Comparison of ENCODE assay signal across 19 cellular contexts in the genomic region with DNA sequence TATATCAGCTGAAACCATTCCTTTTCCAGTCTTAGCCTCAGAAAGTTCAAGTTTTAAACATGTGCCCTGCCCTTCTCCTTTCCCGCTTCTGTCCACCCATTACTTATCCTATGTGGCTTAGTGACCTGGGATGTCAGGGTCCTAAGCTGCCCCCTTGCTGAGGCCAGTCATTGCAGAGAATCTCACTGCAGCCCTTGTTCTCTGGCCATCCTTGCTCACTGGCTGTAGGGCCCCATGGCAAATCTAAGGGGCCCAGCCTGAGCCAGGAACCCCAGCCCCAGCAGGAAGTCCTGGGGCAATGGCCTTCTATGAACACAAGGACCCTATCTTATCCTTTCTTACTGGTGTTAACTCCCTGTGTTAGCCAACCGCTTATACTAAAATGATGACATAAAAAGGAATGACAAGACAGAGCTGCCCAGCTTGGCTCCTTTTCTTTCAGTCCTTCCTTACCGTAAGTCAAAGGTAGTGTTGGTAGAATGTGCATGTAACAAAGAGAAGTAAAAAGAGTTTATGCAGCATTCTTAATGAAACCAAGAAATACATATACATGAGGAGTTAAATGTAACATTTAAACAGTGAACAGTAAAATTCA. TPM values are rescaled to one million over a fixed set of nuclear protein-coding genes. Genes with fewer than 3 reads are reported as not detected.
DNase-seq lines count a peak whose midpoint lies in the region; ATAC-seq and TF ChIP-seq lines count a peak whose summit lies in the region.
"Had no signal": no experiment of that assay in that cellular context is flagged by ENCODE, and none has a peak within 500 bp of the region (broad histone marks: within the 10 kb centered on the region; RNA-seq: fewer than 3 reads in every experiment).

No MANE protein-coding gene starts in this region.

- no peak overlapping the region for H3K4me2 ChIP-seq in mammary epithelial cell (ENCODE audit: insufficient read depth, low read depth, low read length)
- peak overlapping the region; percentile 17 for H3K4me2 ChIP-seq in mesenchymal stem cell (ENCODE audit: low read length, poor library complexity, severe bottlenecking)

- no peak overlapping the region for H3K18ac ChIP-seq in mesenchymal stem cell (ENCODE audit: low read depth in 1 of 2, low read length in 2 of 2)

- in situ Hi-C loops in mammary epithelial cell (cut with MboI; ENCODE audit: low sequenced_read_pairs in 2 of 2): no loop called here

- no peaks in the 10 kb centered on the region for H3K27me3 ChIP-seq in mammary epithelial cell (ENCODE audit: insufficient read depth, low read length)
- no peaks in the 10 kb centered on the region for H3K27me3 ChIP-seq in esophagus (ENCODE audit: control insufficient read depth in 1 of 2, insufficient read depth in 2 of 2, low read length in 2 of 2)
- H3K27me3 ChIP-seq in mesenchymal stem cell (ENCODE audit: control insufficient read depth in 1 of 2, insufficient read depth in 1 of 2, low read length in 2 of 2): no peaks in the 10 kb centered on the region
- no peaks in the 10 kb centered on the region for H3K27me3 ChIP-seq in vagina
- no peaks in the 10 kb centered on the region for H3K27me3 ChIP-seq in heart left ventricle
- H3K27me3 ChIP-seq: BLaER1 treated with 17β-estradiol and CSF1 and Interleukin-3, amounts not matched to agents 10 nM and 100 nM; tibial artery had no signal

- peaks cover 84% of the 10 kb centered on the region for H3K79me2 ChIP-seq in mammary epithelial cell (ENCODE audit: insufficient read depth, low read length)

- DNase-seq in MCF 10A (ENCODE audit: unreplicated experiment) (no peak), mammary epithelial cell (no peak), mesenchymal stem cell (peak; percentile 25), vagina (ENCODE audit: extremely low spot score in 2 of 2) (no peak), UCSD-AML1 (lab: John Stamatoyannopoulos, UW; ENCODE audit: unreplicated experiment) (no peak), heart left ventricle (no peak), SIG-M5 (lab: John Stamatoyannopoulos, UW) (no peak)
- DNase-seq: 8988T; activated CD4-positive, alpha-beta T cell treated with anti-CD3 and anti-CD28 coated beads, Interleukin-2, amount 10 ng/mL, durations not matched to agents 7 days and 5 days; activated CD8-positive, alpha-beta memory T cell treated with anti-CD3 and anti-CD28 coated beads, Interleukin-2, amount 50 U/mL, for 48 hours; activated gamma-delta T cell treated with Interleukin-2 at 50 U/mL for 16 hours; cortex of kidney; DMS153; NCI-H526 had no signal

- no TSS peak for BruUV-seq in MCF 10A (replicated peaks; lab: Mats Ljungman, UMichigan)
- no TSS peak for BruUV-seq in mammary epithelial cell (replicated peaks; lab: Mats Ljungman, UMichigan)

- H3K14ac ChIP-seq in mesenchymal stem cell (ENCODE audit: low read length in 2 of 2): no peak overlapping the region

- intact Hi-C loops in MCF 10A (cut with micrococcal nuclease) (loop anchor here (2.0 kb wide), 1 partner anchor 30 kb away; a partner anchor contains a TSS), mammary epithelial cell (cut with micrococcal nuclease) (no loop called here), vagina (cut with DNase I) (no loop called here), heart left ventricle (cut with DNase I) (no loop called here)

- H3K9me3 Mint-ChIP-seq in MCF 10A (ENCODE audit: unreplicated experiment): no peaks in the 10 kb centered on the region
- H3K9me3 Mint-ChIP-seq: activated CD4-positive, alpha-beta T cell treated with anti-CD3 and anti-CD28 coated beads, Interleukin-2, amount 10 ng/mL, durations not matched to agents 7 days and 5 days; mesothelial cell of epicardium had no signal

- H3K36me3 Mint-ChIP-seq in MCF 10A (ENCODE audit: insufficient read depth, unreplicated experiment): peaks cover 95% of the 10 kb centered on the region

- H2AK5ac ChIP-seq in mesenchymal stem cell (ENCODE audit: low read length, severe bottlenecking): peak overlapping the region; percentile 37

- no peak overlapping the region for H3K4ac ChIP-seq in mesenchymal stem cell (ENCODE audit: low read depth in 1 of 2, low read length in 2 of 2)

- H4K20me1 ChIP-seq in mammary epithelial cell (ENCODE audit: insufficient read depth, low read length): no peaks in the 10 kb centered on the region
- H4K20me1 ChIP-seq: BLaER1 treated with 17β-estradiol and CSF1 and Interleukin-3, amounts not matched to agents 10 nM and 100 nM had no signal

- no peak overlapping the region for H3K27ac ChIP-seq in mammary epithelial cell (ENCODE audit: insufficient read depth, low read depth, low read length)
- H3K27ac ChIP-seq in esophagus (ENCODE audit: low read depth in 2 of 2, low read length in 1 of 2): peak overlapping the region; percentile 4 to 92
- peak overlapping the region; percentile 78 for H3K27ac ChIP-seq in mesenchymal stem cell (ENCODE audit: low read length, poor library complexity, severe bottlenecking)
- H3K27ac ChIP-seq in vagina: peak overlapping the region; percentile 15
- H3K27ac ChIP-seq in heart left ventricle: no peak overlapping the region
- H3K27ac ChIP-seq: tibial artery had no signal

- no peak overlapping the region for H4K91ac ChIP-seq in mesenchymal stem cell (ENCODE audit: low read length)

- no peaks in the 10 kb centered on the region for H3K27me3 Mint-ChIP-seq in MCF 10A (ENCODE audit: insufficient read depth, unreplicated experiment)
- H3K27me3 Mint-ChIP-seq: activated CD4-positive, alpha-beta T cell treated with anti-CD3 and anti-CD28 coated beads, Interleukin-2, amount 10 ng/mL, durations not matched to agents 7 days and 5 days had no signal

- no peak overlapping the region for H2BK120ac ChIP-seq in mesenchymal stem cell (ENCODE audit: low read depth, low read length)

- no peak overlapping the region for H3K4me3 Mint-ChIP-seq in MCF 10A (ENCODE audit: unreplicated experiment)
- H3K4me3 Mint-ChIP-seq: activated CD4-positive, alpha-beta T cell treated with anti-CD3 and anti-CD28 coated beads, Interleukin-2, amount 10 ng/mL, durations not matched to agents 7 days and 5 days; mesothelial cell of epicardium had no signal

- no peak for ATAC-seq in heart left ventricle

- POLR2A ChIA-PET in MCF 10A (lab: Yijun Ruan, JAX): interaction anchor here (0.6 to 4.9 kb wide), 8 partner anchors 9 to 340 kb away, joined by 3 to 40 read pairs (median 3); a partner anchor contains a TSS

- 100% methylated on average over 3 of the region's 3 CpGs for WGBS in mammary epithelial cell (ENCODE audit: low coverage, missing lambda C conversion rate)
- 87 to 89% methylated on average over 3 of the region's 3 CpGs for WGBS in esophagus, 2 donors
- WGBS in mesenchymal stem cell: 98% methylated on average over 1 of the region's 3 CpGs
- WGBS in heart left ventricle, 4 donors: 90 to 92% (median 91%) methylated on average over 3 of the region's 3 CpGs

- H3K4me1 Mint-ChIP-seq in MCF 10A (ENCODE audit: insufficient read depth, unreplicated experiment): peaks cover 51% of the 10 kb centered on the region
- H3K4me1 Mint-ChIP-seq: activated CD4-positive, alpha-beta T cell treated with anti-CD3 and anti-CD28 coated beads, Interleukin-2, amount 10 ng/mL, durations not matched to agents 7 days and 5 days had no signal

- H3K36me3 ChIP-seq in mammary epithelial cell (ENCODE audit: insufficient read depth, low read length): peaks cover 47% of the 10 kb centered on the region
- H3K36me3 ChIP-seq in esophagus (ENCODE audit: control insufficient read depth in 2 of 2, insufficient read depth in 2 of 2, low read length in 1 of 2): peaks cover 7 to 51% of the 10 kb centered on the region in 2 donors
- H3K36me3 ChIP-seq in mesenchymal stem cell (ENCODE audit: control insufficient read depth in 1 of 2, insufficient read depth in 2 of 2, low read depth in 1 of 2, low read length in 2 of 2): peaks cover 39 to 70% of the 10 kb centered on the region in 2 experiments
- peaks cover 0 to 6% of the 10 kb centered on the region in 2 donors for H3K36me3 ChIP-seq in vagina
- peaks cover 0 to 22% (median 3%) of the 10 kb centered on the region in 9 donors for H3K36me3 ChIP-seq in heart left ventricle
- H3K36me3 ChIP-seq: BLaER1 treated with 17β-estradiol and CSF1 and Interleukin-3, amounts not matched to agents 10 nM and 100 nM had no signal

- H2BK12ac ChIP-seq in mesenchymal stem cell (ENCODE audit: low read length in 2 of 2): no peak overlapping the region

- peak overlapping the region; percentile 76 for H3K27ac Mint-ChIP-seq in MCF 10A (ENCODE audit: low read depth, unreplicated experiment)
- H3K27ac Mint-ChIP-seq: mesothelial cell of epicardium had no signal

- H3K4me3 ChIP-seq in mammary epithelial cell (replicated peaks in 1 of 3; ENCODE audit: insufficient read depth in 1 of 3, low read depth in 2 of 3, low read length in 3 of 3): no peak overlapping the region
- no peak overlapping the region for H3K4me3 ChIP-seq in esophagus (ENCODE audit: low read depth in 1 of 2, low read length in 2 of 2)
- peak overlapping the region in 1 of 2 experiments; percentile 8 for H3K4me3 ChIP-seq in mesenchymal stem cell (ENCODE audit: insufficient read depth in 1 of 2, low read depth in 1 of 2, low read length in 2 of 2)
- no peak overlapping the region for H3K4me3 ChIP-seq in vagina
- H3K4me3 ChIP-seq in heart left ventricle: no peak overlapping the region
- H3K4me3 ChIP-seq: BLaER1 treated with 17β-estradiol and CSF1 and Interleukin-3, amounts not matched to agents 10 nM and 100 nM; tibial artery had no signal

- H3K79me1 ChIP-seq in mesenchymal stem cell (replicated peaks; ENCODE audit: low read length, poor library complexity, severe bottlenecking): peaks cover 22% of the 10 kb centered on the region

- TF ChIP-seq POLR2A in vagina (IDR thresholded peaks at IDR 0.05) (no peak), heart left ventricle (IDR thresholded peaks at IDR 0.05) (no peak)

- H3K9me3 ChIP-seq in mammary epithelial cell (replicated peaks; ENCODE audit: insufficient read depth, low read length): no peaks in the 10 kb centered on the region
- H3K9me3 ChIP-seq in esophagus (ENCODE audit: control insufficient read depth in 2 of 2, insufficient read depth in 1 of 2, low read depth in 1 of 2, low read length in 1 of 2): no peaks in the 10 kb centered on the region
- no peaks in the 10 kb centered on the region for H3K9me3 ChIP-seq in mesenchymal stem cell (ENCODE audit: control insufficient read depth, low read length)
- H3K9me3 ChIP-seq in vagina: no peaks in the 10 kb centered on the region
- H3K9me3 ChIP-seq in heart left ventricle: no peaks in the 10 kb centered on the region
- H3K9me3 ChIP-seq: BLaER1 treated with 17β-estradiol and CSF1 and Interleukin-3, amounts not matched to agents 10 nM and 100 nM; tibial artery had no signal

- H2BK15ac ChIP-seq in mesenchymal stem cell (ENCODE audit: low read depth, poor library complexity, severe bottlenecking): no peak overlapping the region

- H2BK5ac ChIP-seq in mesenchymal stem cell (ENCODE audit: low read depth, low read length, poor library complexity, severe bottlenecking): peak overlapping the region; percentile 51

- TF ChIP-seq CTCF in MCF 10A (IDR thresholded peaks at IDR 0.05; ENCODE audit: unreplicated experiment) (no peak), mammary epithelial cell (conservative IDR thresholded peaks at IDR 0.05 in 1 of 2, IDR thresholded peaks at IDR 0.05 in 1 of 2; ENCODE audit: extremely low read depth in 1 of 2, insufficient read depth in 1 of 2, low read depth in 1 of 2, low read length in 2 of 2) (no peak), vagina (IDR thresholded peaks at IDR 0.05) (no peak), heart left ventricle (IDR thresholded peaks at IDR 0.05) (no peak)

- H3K4me1 ChIP-seq in mammary epithelial cell (ENCODE audit: insufficient read depth, low read length) (no peaks in the 10 kb centered on the region), esophagus (ENCODE audit: control insufficient read depth in 2 of 2, insufficient read depth in 2 of 2, low read length in 1 of 2) (peaks cover 0 to 9% of the 10 kb centered on the region in 2 donors), mesenchymal stem cell (ENCODE audit: control insufficient read depth, insufficient read depth, low read depth, low read length) (peaks cover 60% of the 10 kb centered on the region), vagina (peaks cover 17% of the 10 kb centered on the region), heart left ventricle (peaks cover 0 to 10% (median 0%) of the 10 kb centered on the region in 12 donors)
- H3K4me1 ChIP-seq: tibial artery had no signal

- no peak overlapping the region for H4K8ac ChIP-seq in mesenchymal stem cell (ENCODE audit: low read length)

- H2AFZ ChIP-seq in mammary epithelial cell (ENCODE audit: low read depth, low read length) (no peak overlapping the region), mesenchymal stem cell (ENCODE audit: low read depth, low read length) (no peak overlapping the region)

- dilution Hi-C loops in mammary epithelial cell (cut with HindIII; ENCODE audit: low sequenced_read_pairs): no loop called here

- H3K23ac ChIP-seq in mesenchymal stem cell (ENCODE audit: low read length in 2 of 2): no peak overlapping the region

- H3K9ac ChIP-seq in mammary epithelial cell (ENCODE audit: insufficient read depth, low read length) (no peak overlapping the region), mesenchymal stem cell (ENCODE audit: low read length) (peak overlapping the region; percentile 2)
- H3K9ac ChIP-seq: BLaER1 treated with 17β-estradiol and CSF1 and Interleukin-3, amounts not matched to agents 10 nM and 100 nM had no signal

- CTCF ChIA-PET in MCF 10A (lab: Yijun Ruan, JAX): interaction anchor here (0.5 to 1.8 kb wide), 5 partner anchors 16 to 88 kb away, joined by 3 to 7 read pairs (median 3); no protein-coding TSS in a partner anchor
- CTCF ChIA-PET in mammary epithelial cell (lab: Charles Lee; ENCODE audit: low non-redundant PET): no interaction called here

RNA-seq across cellular contexts. Expression of a gene that starts 29.8 kb away (rescaled TPM):
- 126 and 135 TPM in 2 replicates for total RNA-seq in MCF 10A (2022)
- 100 to 1,000 TPM; 335 to 503 TPM for total RNA-seq in mammary epithelial cell
- 425 TPM for polyA plus RNA-seq in mammary epithelial cell
- polyA minus RNA-seq in mammary epithelial cell: 914 TPM
- polyA plus RNA-seq in esophagus: 100 to 1,000 TPM; 121 to 196 TPM
- polyA plus RNA-seq in mesenchymal stem cell (2013, experiment 1 of 2): 136 TPM
- 139 TPM for polyA plus RNA-seq in mesenchymal stem cell (2013, experiment 2 of 2)
- 141 TPM for total RNA-seq in vagina
- 10 to 100 TPM; 13.8 to 91.4 (median 25.4) TPM for total RNA-seq in heart left ventricle
- 100 to 1,000 TPM in 1 of 2 donors, 1 to 10 TPM in 1; 5.3 to 109 TPM for polyA plus RNA-seq in heart left ventricle

RNA-seq across cellular contexts. Expression of a gene that starts 56.0 kb away (rescaled TPM):
- total RNA-seq in MCF 10A (2022) (3.0 and 3.1 TPM in 2 replicates), mammary epithelial cell (10 to 100 TPM in 1 of 2 donors, 1 to 10 TPM in 1; 7.9 to 13.3 TPM), vagina (43.5 TPM), heart left ventricle (1 to 10 TPM in 1 of 9 donors, under 1 TPM in 6, not detected in 2; 0.12 to 2.5 (median 0.29) TPM)
- polyA plus RNA-seq in mammary epithelial cell (7.0 TPM), esophagus (10 to 100 TPM; 83.5 to 92.9 TPM), heart left ventricle (under 1 TPM; 0.06 to 0.19 TPM)
- polyA minus RNA-seq in mammary epithelial cell: 10.0 TPM
- polyA plus RNA-seq in mesenchymal stem cell (2013, experiment 1 of 2): not detected
- polyA plus RNA-seq in mesenchymal stem cell (2013, experiment 2 of 2): not detected
- total RNA-seq: OCI-LY7 had no signal

Comparison
In these comparisons a context has a peak if more than half of its experiments do, and no peak if none do; other contexts are left out.
1. H3K27ac ChIP-seq: peak in esophagus (2 of 2), mesenchymal stem cell (single experiment) and vagina (single experiment); none in mammary epithelial cell (single experiment) and heart left ventricle (0 of 12).